ENCODE assay signal across 19 cellular contexts in genomic region chr4:45317276-45317675, GRCh38.
DNase-seq lines count a peak whose midpoint lies in the region; ATAC-seq and TF ChIP-seq lines count a peak whose summit lies in the region.
"Had no signal": no experiment of that assay in that cellular context is flagged by ENCODE, and none has a peak within 500 bp of the region (broad histone marks: within the 10 kb centered on the region; RNA-seq: fewer than 3 reads in every experiment).

No MANE protein-coding gene starts in this region.

- TF ChIP-seq CTCF in PC-3 (conservative IDR thresholded peaks at IDR 0.05; ENCODE audit: low read depth, low read length): no peak
- no peak for TF ChIP-seq CTCF in choroid plexus epithelial cell (conservative IDR thresholded peaks at IDR 0.05; ENCODE audit: low read depth, low read length)
- TF ChIP-seq CTCF in hepatocyte (IDR thresholded peaks at IDR 0.05; ENCODE audit: poor library complexity): no peak

- H3K27me3 ChIP-seq in PC-3 (ENCODE audit: low read length) (no peaks in the 10 kb centered on the region), hepatocyte (no peaks in the 10 kb centered on the region)
- H3K27me3 ChIP-seq: esophagus squamous epithelium had no signal

- peak; percentile 38 for DNase-seq in H4 (ENCODE audit: low spot score)
- peak; percentile 29 for DNase-seq in PC-3
- peak; percentile 73 for DNase-seq in choroid plexus epithelial cell (ENCODE audit: low read depth)
- peak; percentile 42 for DNase-seq in hepatocyte (ENCODE audit: low spot score)
- no peak for DNase-seq in activated CD4-positive, alpha-beta T cell treated with anti-CD3 and anti-CD28 coated beads, Interleukin-2, amount 50 U/mL, for 48 hours
- no peak for DNase-seq in NCI-H524 (lab: John Stamatoyannopoulos, UW)
- no peak for DNase-seq in activated CD8-positive, alpha-beta memory T cell treated with anti-CD3 and anti-CD28 coated beads, Interleukin-2, amount 50 U/mL, for 48 hours
- no peak for DNase-seq in stimulated activated CD4-positive, alpha-beta T cell treated with anti-CD3 and anti-CD28 coated beads, Interleukin-4, amount 100 ng/mL, for 24 hours
- DNase-seq: DMS53; effector CD4-positive, alpha-beta T cell; esophagus squamous epithelium; hypothalamus; kidney glomerular epithelial cell; NCI-H2029; NCI-H510A treated with DMSO at 0.1 percent for 48 hours; retina; stimulated activated naive CD8-positive, alpha-beta T cell treated with anti-CD3 and anti-CD28 coated beads, Interleukin-15, amount 100 ng/mL, for 72 hours; trophoblast cell had no signal

- H3K27ac ChIP-seq in PC-3 (ENCODE audit: low read length) (no peak overlapping the region), hepatocyte (no peak overlapping the region)
- H3K27ac ChIP-seq: esophagus squamous epithelium had no signal

- H3K9me3 ChIP-seq in PC-3 (ENCODE audit: low read length) (no peaks in the 10 kb centered on the region), hepatocyte (ENCODE audit: low read depth) (no peaks in the 10 kb centered on the region)

- no peak for ATAC-seq in PC-3
- ATAC-seq: HepG2; stimulated activated naive CD8-positive, alpha-beta T cell treated with anti-CD3 and anti-CD28 coated beads, Interleukin-15, amount 100 ng/mL, for 72 hours had no signal

- H3K36me3 ChIP-seq in PC-3 (ENCODE audit: low read depth, low read length): no peaks in the 10 kb centered on the region
- no peaks in the 10 kb centered on the region for H3K36me3 ChIP-seq in hepatocyte (replicated peaks; ENCODE audit: insufficient read depth, low read depth)
- H3K36me3 ChIP-seq: esophagus squamous epithelium had no signal

- no peaks in the 10 kb centered on the region for H3K9me2 ChIP-seq in PC-3 (replicated peaks; ENCODE audit: low read length)
- no peaks in the 10 kb centered on the region for H3K9me2 ChIP-seq in hepatocyte (replicated peaks; ENCODE audit: insufficient read depth)

- 28% methylated on average over 2 of the region's 2 CpGs for WGBS in hepatocyte (ENCODE audit: low lambda C conversion rate, missing lambda C conversion rate)

- intact Hi-C loops in PC-3 (cut with micrococcal nuclease): no loop called here

- H3K79me2 ChIP-seq in PC-3 (ENCODE audit: low read length) (no peaks in the 10 kb centered on the region), hepatocyte (no peaks in the 10 kb centered on the region)

- H2AFZ ChIP-seq in PC-3 (ENCODE audit: low read length) (no peak overlapping the region), hepatocyte (no peak overlapping the region)

- H3K4me1 ChIP-seq in PC-3 (ENCODE audit: insufficient read depth, low read length): no peaks in the 10 kb centered on the region; the same call in 1 of the 2 replicates
- H3K4me1 ChIP-seq in hepatocyte (ENCODE audit: insufficient read depth): no peaks in the 10 kb centered on the region
- H3K4me1 ChIP-seq: esophagus squamous epithelium had no signal

- H3K9ac ChIP-seq in PC-3 (ENCODE audit: low read length): no peak overlapping the region

- H3F3A ChIP-seq in PC-3 (ENCODE audit: low read length, unreplicated experiment): no peaks in the 10 kb centered on the region

- no TSS peak for BruUV-seq in PC-3 (replicated peaks; lab: Mats Ljungman, UMichigan)

- H4K20me1 ChIP-seq in PC-3 (ENCODE audit: low read length) (no peaks in the 10 kb centered on the region), hepatocyte (ENCODE audit: insufficient read depth, poor library complexity, severe bottlenecking) (no peaks in the 10 kb centered on the region)

- H3K4me3 ChIP-seq in PC-3 (ENCODE audit: low read length) (no peak overlapping the region), choroid plexus epithelial cell (ENCODE audit: low read depth, low read length) (no peak overlapping the region), hepatocyte (no peak overlapping the region)
- H3K4me3 ChIP-seq: esophagus squamous epithelium had no signal

- POLR2A ChIA-PET in PC-3 (lab: Charles Lee; ENCODE audit: unreplicated experiment): no interaction called here

- CTCF ChIA-PET in PC-3 (lab: Charles Lee): no interaction called here

- H3K4me2 ChIP-seq in PC-3 (ENCODE audit: low read length): no peak overlapping the region
- no peak overlapping the region for H3K4me2 ChIP-seq in hepatocyte

Comparison
In these comparisons a context has a peak if more than half of its experiments do, and no peak if none do; other contexts are left out.
1. DNase-seq: peak in H4 (single experiment), PC-3 (single experiment), choroid plexus epithelial cell (single experiment) and hepatocyte (single experiment); none in activated CD4-positive, alpha-beta T cell treated with anti-CD3 and anti-CD28 coated beads, Interleukin-2, amount 50 U/mL, for 48 hours (0 of 2), NCI-H524 (0 of 2), activated CD8-positive, alpha-beta memory T cell treated with anti-CD3 and anti-CD28 coated beads, Interleukin-2, amount 50 U/mL, for 48 hours (single experiment) and stimulated activated CD4-positive, alpha-beta T cell treated with anti-CD3 and anti-CD28 coated beads, Interleukin-4, amount 100 ng/mL, for 24 hours (single experiment).